In the genomic region with DNA sequence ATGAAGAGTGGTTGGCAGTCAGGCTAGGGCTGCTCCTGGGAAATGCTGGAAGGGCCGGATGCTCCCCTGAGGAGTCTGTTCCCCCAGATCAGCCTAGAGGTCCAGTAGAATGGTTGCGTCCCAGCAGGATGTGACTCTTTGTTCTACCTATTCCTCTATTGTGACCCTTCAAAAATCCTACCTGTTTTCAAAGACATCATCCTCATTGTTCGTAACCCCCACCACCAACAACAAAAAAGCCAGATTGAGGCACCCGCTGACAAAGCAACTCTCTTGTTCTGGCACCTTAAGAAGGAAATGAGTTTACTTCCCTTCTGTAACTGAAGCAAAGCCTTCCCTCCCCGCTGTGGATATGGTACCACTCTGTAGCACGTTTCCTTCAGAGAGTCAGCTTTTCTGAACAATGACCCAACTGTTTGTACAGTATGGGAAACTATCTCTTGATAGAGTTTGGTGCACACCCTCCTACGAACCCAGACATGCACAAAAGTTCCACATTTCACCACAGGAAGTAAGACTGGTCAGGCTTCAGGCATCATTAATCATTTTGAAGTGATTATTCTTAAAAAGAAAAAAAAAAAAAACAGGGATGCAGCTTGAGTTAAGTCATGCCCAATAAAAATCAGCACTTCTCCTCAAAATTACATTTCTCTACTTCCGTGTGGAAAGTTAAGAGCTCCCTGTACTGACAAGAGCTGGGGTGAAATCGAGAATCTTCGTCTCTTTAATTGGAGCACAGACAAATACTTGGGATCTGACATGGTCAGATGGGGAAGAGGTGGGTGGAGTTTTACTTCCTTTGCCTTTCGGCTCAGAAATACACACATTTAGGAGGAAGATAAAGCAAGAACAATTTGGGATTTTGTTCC, we compare ENCODE assay signal across 8 cellular contexts.
A peak's percentile ranks its signal among the peaks of the same experiment; 100 is the strongest.
DNase-seq lines count a peak whose midpoint lies in the region; ATAC-seq and TF ChIP-seq lines count a peak whose summit lies in the region.

No MANE protein-coding gene starts in this region.

- H3K4me1 ChIP-seq in ES-I3 (ENCODE audit: insufficient read depth, low read length): peaks cover 13% of the 10 kb centered on the region
- no peaks in the 10 kb centered on the region for H3K4me1 ChIP-seq in IMR-90 (ENCODE audit: control insufficient read depth, insufficient read depth, low read length)
- H3K4me1 ChIP-seq in endodermal cell (ENCODE audit: control insufficient read depth, insufficient read depth, low read length): peaks cover 16% of the 10 kb centered on the region

- POLR2A ChIA-PET in IMR-90 (lab: Charles Lee; ENCODE audit: unreplicated experiment): no interaction called here

- no peaks in the 10 kb centered on the region for H3K9me1 ChIP-seq in IMR-90 (ENCODE audit: insufficient read depth, low read length)

- intact Hi-C loops in IMR-90 (cut with micrococcal nuclease): no loop called here

- no peak overlapping the region for H2AFZ ChIP-seq in IMR-90 (replicated peaks; ENCODE audit: low read length, poor library complexity)

- no peak overlapping the region for H3K4ac ChIP-seq in IMR-90 (ENCODE audit: low read depth, low read length)

- H3K4me1 Mint-ChIP-seq in endodermal cell: peaks cover 19% of the 10 kb centered on the region
- no peaks in the 10 kb centered on the region for H3K4me1 Mint-ChIP-seq in T-helper 2 cell treated with Interferon-gamma antibody and Interleukin-4, amounts not matched to agents 5 μg/mL and 100 μg/mL, for 36 hours (ENCODE audit: low read depth)

- H3K79me1 ChIP-seq in IMR-90 (ENCODE audit: low read depth in 1 of 2, low read length in 2 of 2): no peaks in the 10 kb centered on the region

- H3K27ac ChIP-seq in IMR-90 (ENCODE audit: insufficient read depth, low read length): no peak overlapping the region
- H3K27ac ChIP-seq in endodermal cell (ENCODE audit: low read depth, low read length): peak overlapping the region; percentile 82
- no peak overlapping the region for H3K27ac ChIP-seq in WERI-Rb-1

- no peak overlapping the region for H3K27ac Mint-ChIP-seq in endodermal cell
- no peak overlapping the region for H3K27ac Mint-ChIP-seq in T-helper 2 cell treated with Interferon-gamma antibody and Interleukin-4, amounts not matched to agents 5 μg/mL and 100 μg/mL, for 36 hours

- no peaks in the 10 kb centered on the region for H3K9me3 ChIP-seq in ES-I3 (ENCODE audit: control insufficient read depth, insufficient read depth, low read length)
- H3K9me3 ChIP-seq in IMR-90 (ENCODE audit: control insufficient read depth, insufficient read depth, low read length): no peaks in the 10 kb centered on the region; the same call in 1 of the 2 replicates
- peaks cover 22% of the 10 kb centered on the region for H3K9me3 ChIP-seq in endodermal cell (ENCODE audit: control insufficient read depth, low read length)
- peaks cover 5% of the 10 kb centered on the region for H3K9me3 ChIP-seq in WERI-Rb-1 (ENCODE audit: severe bottlenecking)

- TF ChIP-seq RAD21 in IMR-90 (IDR thresholded peaks at IDR 0.05; ENCODE audit: low read length): no peak

- dilution Hi-C loops in IMR-90 (cut with HindIII; ENCODE audit: low sequenced_read_pairs, unreplicated experiment): no loop called here

- H2BK20ac ChIP-seq in IMR-90 (ENCODE audit: low read depth, low read length): no peak overlapping the region

- no TSS peak for BruUV-seq in IMR-90 (replicated peaks; lab: Mats Ljungman, UMichigan)

- H3K36me3 ChIP-seq in ES-I3 (ENCODE audit: insufficient read depth, low read length): no peaks in the 10 kb centered on the region
- H3K36me3 ChIP-seq in IMR-90 (ENCODE audit: control insufficient read depth, insufficient read depth, low read length): no peaks in the 10 kb centered on the region
- no peaks in the 10 kb centered on the region for H3K36me3 ChIP-seq in endodermal cell (ENCODE audit: control insufficient read depth, insufficient read depth, low read length)
- no peaks in the 10 kb centered on the region for H3K36me3 ChIP-seq in WERI-Rb-1

- no peak overlapping the region for H3K4me2 ChIP-seq in IMR-90 (ENCODE audit: low read depth, low read length)

- H2BK15ac ChIP-seq in IMR-90 (ENCODE audit: low read depth, low read length): no peak overlapping the region

- H3K14ac ChIP-seq in IMR-90 (replicated peaks; ENCODE audit: low read depth, low read length): no peak overlapping the region

- no peak overlapping the region for H3K4me3 ChIP-seq in IMR-90 (ENCODE audit: insufficient read depth, low read depth, low read length)
- no peak overlapping the region for H3K4me3 ChIP-seq in endodermal cell (ENCODE audit: low read length)
- no peak overlapping the region for H3K4me3 ChIP-seq in WERI-Rb-1 (ENCODE audit: low read depth, low read length)

- peaks cover 24% of the 10 kb centered on the region for H3K9me3 Mint-ChIP-seq in endodermal cell
- no peaks in the 10 kb centered on the region for H3K9me3 Mint-ChIP-seq in T-helper 2 cell treated with Interferon-gamma antibody and Interleukin-4, amounts not matched to agents 5 μg/mL and 100 μg/mL, for 36 hours

- H2AK5ac ChIP-seq in IMR-90 (ENCODE audit: low read depth, low read length): no peak overlapping the region

- peaks cover 12% of the 10 kb centered on the region for H3K27me3 ChIP-seq in IMR-90 (ENCODE audit: control insufficient read depth, insufficient read depth, low read length)
- H3K27me3 ChIP-seq in endodermal cell (ENCODE audit: control insufficient read depth, insufficient read depth, low read length, poor library complexity, severe bottlenecking): no peaks in the 10 kb centered on the region
- H3K27me3 ChIP-seq in WERI-Rb-1 (ENCODE audit: insufficient read depth, low read depth, severe bottlenecking): no peaks in the 10 kb centered on the region

- H3K9ac ChIP-seq in ES-I3 (ENCODE audit: low read depth, low read length) (peak overlapping the region; percentile 25; the same call in 1 of the 2 replicates), IMR-90 (ENCODE audit: low read depth, low read length) (no peak overlapping the region), endodermal cell (ENCODE audit: extremely low read depth, low read length, poor library complexity, severe bottlenecking) (no peak overlapping the region)

- WGBS in IMR-90 (ENCODE audit: extremely low coverage in 2 of 2, insufficient read length in 1 of 2), 2 experiments: no CpG with 5 or more reads among the region's 11 CpGs
- 60 to 68% methylated on average over 6 to 11 of the region's 11 CpGs for WGBS in endodermal cell (ENCODE audit: insufficient coverage in 1 of 2, insufficient read length in 1 of 2), 2 experiments

- no peak overlapping the region for H4K8ac ChIP-seq in IMR-90 (ENCODE audit: low read depth in 2 of 2, low read length in 2 of 2)

- H3K4me3 Mint-ChIP-seq in endodermal cell: no peak overlapping the region
- H3K4me3 Mint-ChIP-seq in T-helper 2 cell treated with Interferon-gamma antibody and Interleukin-4, amounts not matched to agents 5 μg/mL and 100 μg/mL, for 36 hours: no peak overlapping the region

- peaks cover 5% of the 10 kb centered on the region for H3K27me3 Mint-ChIP-seq in endodermal cell (ENCODE audit: insufficient read depth)
- peaks cover 3% of the 10 kb centered on the region for H3K27me3 Mint-ChIP-seq in T-helper 2 cell treated with Interferon-gamma antibody and Interleukin-4, amounts not matched to agents 5 μg/mL and 100 μg/mL, for 36 hours (ENCODE audit: low read depth)

- no peak for TF ChIP-seq POLR2A in IMR-90 (IDR thresholded peaks at IDR 0.05; ENCODE audit: low read depth, low read length)

- in situ Hi-C loops in IMR-90 (cut with MboI; ENCODE audit: low sequenced_read_pairs): no loop called here

- peak; percentile 22 for DNase-seq in IMR-90
- peak; percentile 54 for DNase-seq in endodermal cell
- peak; percentile 17 for DNase-seq in myocyte (ENCODE audit: low read depth)
- DNase-seq in WERI-Rb-1: no peak
- DNase-seq in T-helper 2 cell treated with Interferon-gamma antibody and Interleukin-4, amounts not matched to agents 5 μg/mL and 100 μg/mL, for 36 hours (ENCODE audit: low spot score): no peak
- DNase-seq in NCI-H187 treated with DMSO at 0.1 percent for 48 hours (lab: John Stamatoyannopoulos, UW): no peak
- DNase-seq in anterior cingulate cortex (lab: John Stamatoyannopoulos, UW): no peak

- TF ChIP-seq CTCF in IMR-90 (conservative IDR thresholded peaks at IDR 0.05; ENCODE audit: low read depth, low read length): no peak
- no peak for TF ChIP-seq CTCF in endodermal cell (conservative IDR thresholded peaks at IDR 0.05)
- TF ChIP-seq CTCF in WERI-Rb-1 (IDR thresholded peaks at IDR 0.05; ENCODE audit: low read depth, low read length): no peak

- no peak overlapping the region for H3K23ac ChIP-seq in IMR-90 (ENCODE audit: low read depth, low read length)

- H3K56ac ChIP-seq in IMR-90 (ENCODE audit: extremely low read depth, insufficient read depth, low read length): no peak overlapping the region

- H3K18ac ChIP-seq in IMR-90 (ENCODE audit: low read depth, low read length): no peak overlapping the region

- H3K36me3 Mint-ChIP-seq in endodermal cell (ENCODE audit: low read depth): no peaks in the 10 kb centered on the region
- H3K36me3 Mint-ChIP-seq in T-helper 2 cell treated with Interferon-gamma antibody and Interleukin-4, amounts not matched to agents 5 μg/mL and 100 μg/mL, for 36 hours (ENCODE audit: low read depth): no peaks in the 10 kb centered on the region

- H2BK120ac ChIP-seq in IMR-90 (ENCODE audit: low read depth, low read length): no peak overlapping the region

- H2BK5ac ChIP-seq in IMR-90 (ENCODE audit: low read depth, low read length, poor library complexity, severe bottlenecking): no peak overlapping the region

- CTCF ChIA-PET in IMR-90 (lab: Yijun Ruan, JAX): no interaction called here

- H4K91ac ChIP-seq in IMR-90 (ENCODE audit: insufficient read depth, low read depth, low read length): no peak overlapping the region

- ATAC-seq in IMR-90 (ENCODE audit: low read depth): no peak

- no peak overlapping the region for H4K5ac ChIP-seq in IMR-90 (ENCODE audit: low read depth, low read length)

- peak overlapping the region; percentile 55 for H2AK9ac ChIP-seq in IMR-90 (replicated peaks; ENCODE audit: low read depth, low read length, poor library complexity)

- H4K20me1 ChIP-seq in IMR-90 (ENCODE audit: insufficient read depth, low read length): no peaks in the 10 kb centered on the region

TF ChIP-seq in IMR-90, 13 proteins besides CTCF, POLR2A, EP300 and RAD21 (continues in another document):
- TF ChIP-seq MAFK (IDR thresholded peaks at IDR 0.05; ENCODE audit: low read depth, low read length) (no peak), CEBPB (IDR thresholded peaks at IDR 0.05; ENCODE audit: low read depth, low read length) (no peak), CHD1 (IDR thresholded peaks at IDR 0.05; ENCODE audit: low read depth, low read length) (no peak), FOS (IDR thresholded peaks at IDR 0.05; ENCODE audit: low read depth, low read length) (no peak), BHLHE40 (IDR thresholded peaks at IDR 0.05; ENCODE audit: low read depth, low read length) (no peak)

Comparison
In these comparisons a context has a peak if more than half of its experiments do, and no peak if none do; other contexts are left out.
1. DNase-seq: peak in IMR-90 (single experiment), endodermal cell (single experiment) and myocyte (single experiment); none in WERI-Rb-1 (single experiment), T-helper 2 cell treated with Interferon-gamma antibody and Interleukin-4, amounts not matched to agents 5 μg/mL and 100 μg/mL, for 36 hours (single experiment), NCI-H187 treated with DMSO at 0.1 percent for 48 hours (single experiment) and anterior cingulate cortex (0 of 58).